In genomic region chr4:170386511-170386910, GRCh38 we compare ENCODE assay signal across 28 cellular contexts.
"Had no signal": no experiment of that assay in that cellular context is flagged by ENCODE, and none has a peak within 500 bp of the region (broad histone marks: within the 10 kb centered on the region; RNA-seq: fewer than 3 reads in every experiment).

No MANE protein-coding gene starts in this region.

- H3K9me3 ChIP-seq: Peyer's patch, SJSA1 had no signal

- H3K4me3 ChIP-seq: Peyer's patch, SJSA1 had no signal

- H3K4me1 Mint-ChIP-seq: activated B cell treated with CpG ODN at 0.5 μM for 24 hours; activated CD4-positive, alpha-beta T cell treated with anti-CD3 and anti-CD28 coated beads, Interleukin-2, amount 10 ng/mL, durations not matched to agents 24 days and 14 days; activated CD8-positive, alpha-beta memory T cell treated with anti-CD3 and anti-CD28 coated beads, Interleukin-2, amount 10 ng/mL, durations not matched to agents 7 days and 5 days; activated naive CD8-positive, alpha-beta T cell treated with anti-CD3 and anti-CD28 coated beads, Interleukin-2, amount 50 U/mL, for 24 hours; T-helper 17 cell had no signal

- H3K27me3 ChIP-seq: Peyer's patch, SJSA1 had no signal

- FAIRE-seq: TTC549 had no signal

- H3K36me3 ChIP-seq: Peyer's patch, SJSA1 had no signal

- ATAC-seq: activated CD8-positive, alpha-beta memory T cell treated with anti-CD3 and anti-CD28 coated beads, Interleukin-2, amount 10 ng/mL, durations not matched to agents 7 days and 5 days; activated naive CD4-positive, alpha-beta T cell treated with anti-CD3 and anti-CD28 coated beads, Interleukin-2, amount 50 U/mL, for 72 hours; activated naive CD8-positive, alpha-beta T cell treated with anti-CD3 and anti-CD28 coated beads, Interleukin-2, amount 50 U/mL, for 24 hours; activated T-cell treated with anti-CD3 and anti-CD28 coated beads, Interleukin-2, amount 50 U/mL, for 4 hours; T-helper 17 cell had no signal

- H3K27me3 Mint-ChIP-seq: activated B cell treated with CpG ODN at 0.5 μM for 24 hours; activated CD4-positive, alpha-beta T cell treated with anti-CD3 and anti-CD28 coated beads, Interleukin-2, amount 10 ng/mL, durations not matched to agents 24 days and 14 days; activated CD8-positive, alpha-beta memory T cell treated with anti-CD3 and anti-CD28 coated beads, Interleukin-2, amount 10 ng/mL, durations not matched to agents 7 days and 5 days; activated naive CD8-positive, alpha-beta T cell treated with anti-CD3 and anti-CD28 coated beads, Interleukin-2, amount 50 U/mL, for 24 hours; T-helper 17 cell had no signal

- H3K4me3 Mint-ChIP-seq: activated B cell treated with CpG ODN at 0.5 μM for 24 hours; activated CD4-positive, alpha-beta T cell treated with anti-CD3 and anti-CD28 coated beads, Interleukin-2, amount 10 ng/mL, durations not matched to agents 24 days and 14 days; activated CD8-positive, alpha-beta memory T cell treated with anti-CD3 and anti-CD28 coated beads, Interleukin-2, amount 10 ng/mL, durations not matched to agents 7 days and 5 days; activated naive CD8-positive, alpha-beta T cell treated with anti-CD3 and anti-CD28 coated beads, Interleukin-2, amount 50 U/mL, for 24 hours; activated T-cell treated with anti-CD3 and anti-CD28 coated beads, Interleukin-2, amount 50 U/mL, for 4 hours; T-helper 17 cell had no signal

- H3K36me3 Mint-ChIP-seq: activated CD8-positive, alpha-beta memory T cell treated with anti-CD3 and anti-CD28 coated beads, Interleukin-2, amount 10 ng/mL, durations not matched to agents 7 days and 5 days; activated naive CD4-positive, alpha-beta T cell treated with anti-CD3 and anti-CD28 coated beads, Interleukin-2, amount 50 U/mL, for 72 hours had no signal

- DNase-seq: activated B cell treated with CpG ODN at 0.5 μM for 24 hours; activated CD4-positive, alpha-beta T cell treated with anti-CD3 and anti-CD28 coated beads for 1 hour; activated CD4-positive, alpha-beta T cell treated with anti-CD3 and anti-CD28 coated beads, Interleukin-2, amount 10 ng/mL, durations not matched to agents 24 days and 14 days; activated CD4-positive, alpha-beta T cell treated with anti-CD3 and anti-CD28 coated beads, Interleukin-2, amount 50 U/mL, for 48 hours; activated CD8-positive, alpha-beta memory T cell treated with anti-CD3 and anti-CD28 coated beads, Interleukin-2, amount 10 ng/mL, durations not matched to agents 7 days and 5 days; activated effector memory CD4-positive, alpha-beta T cell treated with anti-CD3 and anti-CD28 coated beads, Interleukin-2, amount 50 U/mL, for 16 hours; activated naive CD4-positive, alpha-beta T cell treated with Interleukin-2 at 50 U/mL for 16 hours; activated naive CD8-positive, alpha-beta T cell treated with anti-CD3 and anti-CD28 coated beads, Interleukin-2, amount 50 U/mL, for 24 hours; activated T-cell treated with anti-CD3 and anti-CD28 coated beads, Interleukin-2, amount 50 U/mL, for 4 hours; amygdala; cerebellar nuclear complex; Kasumi-1; NCI-H1092; NCI-H1417; NCI-H2029; NCI-H2107; NCI-H2171 treated with DMSO at 0.1 percent for 48 hours; NCI-H510A treated with DMSO at 0.1 percent for 48 hours; NCI-H69; NK-92 treated with Interleukin-12 subunit alpha and Interleukin-12 subunit beta, amount 100 ng/mL, for 24 hours; OCI-M1; Peyer's patch; SHP77; T-helper 17 cell; T-helper 9 cell had no signal

- H3K27ac Mint-ChIP-seq: activated B cell treated with CpG ODN at 0.5 μM for 24 hours; activated CD4-positive, alpha-beta T cell treated with anti-CD3 and anti-CD28 coated beads, Interleukin-2, amount 10 ng/mL, durations not matched to agents 24 days and 14 days; activated CD8-positive, alpha-beta memory T cell treated with anti-CD3 and anti-CD28 coated beads, Interleukin-2, amount 10 ng/mL, durations not matched to agents 7 days and 5 days; activated naive CD4-positive, alpha-beta T cell treated with anti-CD3 and anti-CD28 coated beads, Interleukin-2, amount 50 U/mL, for 72 hours; activated naive CD8-positive, alpha-beta T cell treated with anti-CD3 and anti-CD28 coated beads, Interleukin-2, amount 50 U/mL, for 24 hours; T-helper 17 cell had no signal

- H3K27ac ChIP-seq: Peyer's patch, SJSA1 had no signal

- H3K4me1 ChIP-seq: Peyer's patch had no signal
